20 cellular contexts compared by ENCODE assay signal in genomic region chr21:46017695-46018094, GRCh38.
"Had no signal": no experiment of that assay in that cellular context is flagged by ENCODE, and none has a peak within 500 bp of the region (broad histone marks: within the 10 kb centered on the region; RNA-seq: fewer than 3 reads in every experiment).

No MANE protein-coding gene starts in this region.

- H3K4me3 ChIP-seq: MG63 had no signal

- H3K27ac ChIP-seq: RWPE1 had no signal

- H3K27me3 ChIP-seq: MG63 had no signal

- H3K9me3 ChIP-seq: MG63 had no signal

- DNase-seq: Karpas-422, KG1, MG63, NCI-H1092, NCI-H1105 treated with DMSO at 0.1 percent for 48 hours, NCI-H1417 treated with DMSO at 0.1 percent for 48 hours, NCI-H146, NCI-H1694 treated with DMSO at 0.1 percent for 48 hours, NCI-H1930, NCI-H2081, NCI-H2107, NCI-H2227 treated with DMSO at 0.1 percent for 48 hours, NCI-H446, NCI-H510A, NCI-H524 treated with DMSO at 0.1 percent for 48 hours, NCI-H69, NCI-H774, SHP77 had no signal

- ATAC-seq: SK-N-SH treated with all-trans-retinoic acid at 6 μM for 48 hours had no signal

- H3K36me3 ChIP-seq: MG63 had no signal
